19 cellular contexts compared by ENCODE assay signal in the genomic region with DNA sequence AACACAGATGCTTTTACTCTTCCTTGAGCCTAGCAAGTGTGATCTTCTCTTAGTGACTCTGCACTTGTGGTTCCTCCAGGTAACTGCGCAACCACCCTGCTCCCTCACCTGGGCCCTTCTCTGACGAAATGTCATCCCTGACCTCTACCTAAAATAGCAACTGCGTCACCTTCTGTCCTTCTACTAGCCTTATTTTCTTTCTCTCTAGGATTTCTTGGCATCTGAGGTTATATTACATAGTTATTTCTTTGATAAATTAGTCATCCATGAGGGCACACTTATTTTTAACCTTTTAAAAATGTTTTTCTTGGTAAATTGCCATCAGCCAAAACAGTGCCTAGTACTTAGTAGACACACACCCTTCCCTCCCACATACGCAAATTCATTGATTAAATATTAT.
A peak's percentile ranks its signal among the peaks of the same experiment; 100 is the strongest.
DNase-seq lines count a peak whose midpoint lies in the region; ATAC-seq and TF ChIP-seq lines count a peak whose summit lies in the region.
"Had no signal": no experiment of that assay in that cellular context is flagged by ENCODE, and none has a peak within 500 bp of the region (broad histone marks: within the 10 kb centered on the region; RNA-seq: fewer than 3 reads in every experiment).

No MANE protein-coding gene starts in this region.

- no TSS peak for BruUV-seq in Calu3 (replicated peaks; lab: Mats Ljungman, UMichigan)

- peak in 1 of 2 donors; percentile 42 for TF ChIP-seq POLR2A in gastrocnemius medialis (IDR thresholded peaks at IDR 0.05)
- no peak for TF ChIP-seq POLR2A in esophagus squamous epithelium (IDR thresholded peaks at IDR 0.05)

- in situ Hi-C loops in gastrocnemius medialis (cut with MboI; ENCODE audit: low sequenced_read_pairs in 4 of 4) = loop anchor here in 1 of 4 donors (10.0 kb wide), 1 partner anchor 96 kb away; no protein-coding TSS in a partner anchor

- no peaks in the 10 kb centered on the region for H3K9me3 Mint-ChIP-seq in Calu3 (ENCODE audit: low read depth, unreplicated experiment)
- H3K9me3 Mint-ChIP-seq in endodermal cell = no peaks in the 10 kb centered on the region

- H3K4me1 Mint-ChIP-seq in Calu3 (ENCODE audit: low read depth, unreplicated experiment) (peaks cover 16% of the 10 kb centered on the region), endodermal cell (peaks cover 11% of the 10 kb centered on the region)
- H3K4me1 Mint-ChIP-seq: B cell had no signal

- H3K9me3 ChIP-seq in endodermal cell (ENCODE audit: control insufficient read depth, low read length) (no peaks in the 10 kb centered on the region), gastrocnemius medialis (no peaks in the 10 kb centered on the region), esophagus squamous epithelium (no peaks in the 10 kb centered on the region)

- H3K36me3 Mint-ChIP-seq in Calu3 (ENCODE audit: insufficient read depth, unreplicated experiment) = no peaks in the 10 kb centered on the region
- no peaks in the 10 kb centered on the region for H3K36me3 Mint-ChIP-seq in endodermal cell (ENCODE audit: low read depth)

- 72 to 86% methylated on average over 2 to 3 of the region's 4 CpGs for WGBS in endodermal cell (ENCODE audit: insufficient coverage in 1 of 2, insufficient read length in 1 of 2), 2 experiments
- 62 to 69% methylated on average over 4 of the region's 4 CpGs for WGBS in esophagus squamous epithelium, 2 donors

- H3K9ac ChIP-seq in endodermal cell (ENCODE audit: extremely low read depth, low read length, poor library complexity, severe bottlenecking) = no peak overlapping the region
- H3K9ac ChIP-seq: KMS-11 had no signal

- no peaks in the 10 kb centered on the region for H3K36me3 ChIP-seq in endodermal cell (ENCODE audit: control insufficient read depth, insufficient read depth, low read length)
- no peaks in the 10 kb centered on the region for H3K36me3 ChIP-seq in gastrocnemius medialis
- H3K36me3 ChIP-seq in esophagus squamous epithelium = no peaks in the 10 kb centered on the region

- intact Hi-C loops in Calu3 (cut with micrococcal nuclease; ENCODE audit: unreplicated experiment) = loop anchor here (10.0 kb wide), 1 partner anchor 354 kb away; the partner anchor contains the start of gene ENOX1
- intact Hi-C loops in gastrocnemius medialis (cut with DNase I; ENCODE audit: low total_unique reads) = loop anchor here (1.0 to 10.0 kb wide), 4 partner anchors 19 to 354 kb away; partner anchors contain the start of gene ENOX1
- intact Hi-C loops in esophagus squamous epithelium (cut with DNase I) = no loop called here

- H3K27ac Mint-ChIP-seq in Calu3 (ENCODE audit: unreplicated experiment) (no peak overlapping the region), endodermal cell (no peak overlapping the region)
- H3K27ac Mint-ChIP-seq: B cell had no signal

- CTCF ChIA-PET in Calu3 (lab: Charles Lee) = interaction anchor here (0.7 kb wide), 1 partner anchor 147 kb away, joined by 3 read pairs; no protein-coding TSS in a partner anchor

- no peak for TF ChIP-seq CTCF in Calu3 (IDR thresholded peaks at IDR 0.05; ENCODE audit: unreplicated experiment)
- TF ChIP-seq CTCF in endodermal cell (conservative IDR thresholded peaks at IDR 0.05) = peak; percentile 43
- no peak for TF ChIP-seq CTCF in gastrocnemius medialis (IDR thresholded peaks at IDR 0.05 in 4 of 5, conservative IDR thresholded peaks at IDR 0.05 in 1 of 5)
- TF ChIP-seq CTCF in esophagus squamous epithelium (IDR thresholded peaks at IDR 0.05) = no peak

- DNase-seq in Calu3 = peak; percentile 6
- peak; percentile 10 for DNase-seq in RPMI8226
- DNase-seq in endodermal cell = no peak
- peak; percentile 64 to 71 for DNase-seq in gastrocnemius medialis
- no peak for DNase-seq in esophagus squamous epithelium (lab: John Stamatoyannopoulos, UW)
- no peak for DNase-seq in DMS79 treated with DMSO at 0.1 percent for 48 hours (lab: John Stamatoyannopoulos, UW)
- DNase-seq: DMS 273 treated with DMSO at 0.1 percent for 48 hours; GF-D8; NCI-H1048; NCI-H1436; NCI-H2029 treated with DMSO at 0.1 percent for 48 hours; NCI-H2171 treated with DMSO at 0.1 percent for 48 hours; NCI-H510A; NCI-H748 treated with DMSO at 0.1 percent for 48 hours; NK-92 treated with Interleukin-12 subunit alpha and Interleukin-12 subunit beta, amount 100 ng/mL, for 24 hours; Right ventricle myocardium superior had no signal

- no peaks in the 10 kb centered on the region for H3K27me3 Mint-ChIP-seq in Calu3 (ENCODE audit: unreplicated experiment)
- no peaks in the 10 kb centered on the region for H3K27me3 Mint-ChIP-seq in endodermal cell (ENCODE audit: insufficient read depth)
- H3K27me3 Mint-ChIP-seq: B cell had no signal

- H3K4me3 ChIP-seq in endodermal cell (ENCODE audit: low read length) (no peak overlapping the region), gastrocnemius medialis (no peak overlapping the region), esophagus squamous epithelium (no peak overlapping the region)

- H3K4me3 Mint-ChIP-seq in Calu3 (ENCODE audit: low read depth, unreplicated experiment) = no peak overlapping the region
- no peak overlapping the region for H3K4me3 Mint-ChIP-seq in endodermal cell
- H3K4me3 Mint-ChIP-seq: B cell had no signal

- H3K27me3 ChIP-seq in endodermal cell (ENCODE audit: control insufficient read depth, insufficient read depth, low read length, poor library complexity, severe bottlenecking) = no peaks in the 10 kb centered on the region
- H3K27me3 ChIP-seq in gastrocnemius medialis = no peaks in the 10 kb centered on the region
- no peaks in the 10 kb centered on the region for H3K27me3 ChIP-seq in esophagus squamous epithelium

- H3K4me1 ChIP-seq in endodermal cell (ENCODE audit: control insufficient read depth, insufficient read depth, low read length) (no peaks in the 10 kb centered on the region), gastrocnemius medialis (peaks cover 36% of the 10 kb centered on the region in 2 donors), esophagus squamous epithelium (no peaks in the 10 kb centered on the region)

- ATAC-seq in gastrocnemius medialis = peak; percentile 49 to 67
- no peak for ATAC-seq in GM19452 (IDR thresholded peaks at IDR 0.05; ENCODE audit: unreplicated experiment)

- H3K27ac ChIP-seq in endodermal cell (ENCODE audit: low read depth, low read length) = no peak overlapping the region
- peak overlapping the region; percentile 55 to 83 (median 71) for H3K27ac ChIP-seq in gastrocnemius medialis
- no peak overlapping the region for H3K27ac ChIP-seq in esophagus squamous epithelium
- H3K27ac ChIP-seq: KMS-11 had no signal

Comparison
In these comparisons a context has a peak if more than half of its experiments do, and no peak if none do; other contexts are left out.
1. DNase-seq: peak in Calu3 (single experiment), RPMI8226 (single experiment) and gastrocnemius medialis (2 of 2); none in endodermal cell (single experiment), esophagus squamous epithelium (single experiment) and DMS79 treated with DMSO at 0.1 percent for 48 hours (single experiment).
2. H3K27ac ChIP-seq: peak in gastrocnemius medialis (4 of 4); none in endodermal cell (single experiment) and esophagus squamous epithelium (0 of 4).